ENCODE assay signal across 7 cellular contexts in the genomic region with DNA sequence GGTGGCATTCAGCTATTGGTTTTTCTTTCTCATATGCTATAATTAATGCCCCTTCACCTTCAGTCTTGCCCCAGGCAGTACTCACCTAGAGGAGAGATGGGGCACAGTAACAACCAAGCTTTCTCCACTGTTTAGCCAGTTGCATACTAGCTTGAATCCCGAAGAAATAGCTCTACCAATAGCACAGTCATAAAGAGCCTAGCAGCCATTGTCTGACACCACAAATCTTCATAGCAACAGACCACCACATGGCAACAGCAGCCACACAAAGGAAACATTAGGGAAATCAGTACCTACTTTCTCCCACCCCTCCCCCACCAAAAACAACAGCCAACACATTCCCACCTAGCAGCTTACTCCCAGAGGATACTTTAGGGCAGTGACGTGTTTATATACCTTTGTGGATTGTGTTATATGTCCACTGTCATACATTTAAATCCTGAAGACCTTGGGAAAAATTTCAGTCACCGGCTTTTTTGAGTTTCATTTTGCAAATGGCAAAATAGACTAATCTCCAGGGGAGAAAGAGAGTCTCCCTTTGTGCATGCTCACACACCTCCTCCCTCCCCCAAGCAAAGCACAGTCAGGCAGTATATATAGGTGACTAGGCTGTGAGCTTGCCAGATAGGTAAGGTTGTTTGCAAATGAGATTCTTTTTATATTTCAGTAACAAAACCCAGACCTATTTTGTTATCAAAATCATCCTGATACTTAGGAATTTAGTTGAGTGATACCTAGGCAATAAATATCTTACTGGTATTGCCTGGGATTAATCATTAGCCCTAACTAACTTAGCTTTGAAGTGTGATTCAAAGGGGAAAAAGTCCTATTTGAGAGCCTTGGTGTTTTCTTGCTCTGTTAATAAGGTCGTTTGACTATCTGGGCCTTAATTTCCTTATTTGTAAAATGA.
A peak's percentile ranks its signal among the peaks of the same experiment; 100 is the strongest.
DNase-seq lines count a peak whose midpoint lies in the region; ATAC-seq and TF ChIP-seq lines count a peak whose summit lies in the region.

No MANE protein-coding gene starts in this region.

- WGBS in body of pancreas, 2 donors = 23 to 38% methylated on average over 4 of the region's 4 CpGs

- DNase-seq in H7 (peak; percentile 46), NCI-H1105 (lab: John Stamatoyannopoulos, UW) (peak; percentile 81), body of pancreas (peak in 2 of 4 donors; percentile 18 to 35), lung microvascular endothelial cell (ENCODE audit: low read depth in 2 of 2) (peak; percentile 74 to 94), HuH-7 (ENCODE audit: low spot score) (no peak), NCI-H226 (no peak)

- ATAC-seq in GM18502 (IDR thresholded peaks at IDR 0.05; ENCODE audit: poor library complexity, unreplicated experiment) (peak; percentile 66), body of pancreas (peak; percentile 53)

- H3K4me1 ChIP-seq in body of pancreas = peaks cover 51% of the 10 kb centered on the region

- H3K27ac ChIP-seq in body of pancreas = peak overlapping the region; percentile 51 to 68 (median 63)

- H3K36me3 ChIP-seq in H7 (replicated peaks; ENCODE audit: control insufficient read depth, insufficient read depth, low read length) (no peaks in the 10 kb centered on the region), body of pancreas (replicated peaks in 1 of 2; ENCODE audit: insufficient read depth in 1 of 2, low read depth in 2 of 2) (no peaks in the 10 kb centered on the region)

- H3K4me3 ChIP-seq in H7 (ENCODE audit: insufficient read depth, low read depth, low read length) = no peak overlapping the region
- H3K4me3 ChIP-seq in body of pancreas = no peak overlapping the region

- no peak for TF ChIP-seq POLR2A in body of pancreas (IDR thresholded peaks at IDR 0.05)

- TF ChIP-seq CTCF in body of pancreas (IDR thresholded peaks at IDR 0.05) = no peak

- intact Hi-C loops in body of pancreas (cut with DNase I) = no loop called here

- H3K27me3 ChIP-seq in H7 (ENCODE audit: control insufficient read depth, insufficient read depth, low read length) = no peaks in the 10 kb centered on the region
- no peaks in the 10 kb centered on the region for H3K27me3 ChIP-seq in body of pancreas

- H3K9me3 ChIP-seq in body of pancreas = no peaks in the 10 kb centered on the region

Comparison
In these comparisons a context has a peak if more than half of its experiments do, and no peak if none do; other contexts are left out.
1. DNase-seq: peak in H7 (single experiment), NCI-H1105 (single experiment) and lung microvascular endothelial cell (2 of 2); none in HuH-7 (single experiment) and NCI-H226 (single experiment).